Comparison of ENCODE assay signal across 1 cellular context in the genomic region with DNA sequence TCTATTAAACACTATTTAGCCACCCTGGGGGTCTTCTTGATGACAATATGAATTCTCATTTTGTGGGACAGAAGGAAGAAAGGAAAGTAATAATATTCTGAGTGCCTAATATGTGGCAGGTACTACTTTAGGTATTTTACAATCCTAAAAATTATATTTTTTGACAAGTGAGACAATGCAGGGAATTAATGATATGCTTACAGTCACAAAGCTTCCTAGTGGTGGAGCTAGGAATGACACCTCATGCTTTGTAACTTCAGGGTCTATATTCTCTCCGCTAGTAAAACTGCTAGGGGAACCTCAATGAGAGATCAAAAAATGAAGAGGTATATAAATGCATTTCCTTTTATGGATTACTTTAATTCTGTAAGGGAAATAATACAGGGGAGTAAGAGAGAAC.
TF ChIP-seq lines count a peak whose summit lies in the region.

No MANE protein-coding gene starts in this region.

TF ChIP-seq in GM12878, 131 proteins besides CTCF, POLR2A, EP300 and RAD21:
- TF ChIP-seq TCF7 (IDR thresholded peaks at IDR 0.05; ENCODE audit: borderline replicate concordance) (no peak), ZNF24 (IDR thresholded peaks at IDR 0.05) (peak; percentile 86), RBBP5 (conservative IDR thresholded peaks at IDR 0.05) (no peak), RUNX3 (IDR thresholded peaks at IDR 0.05; ENCODE audit: low read length) (no peak), ZNF592 (IDR thresholded peaks at IDR 0.05) (no peak), MTA2 (IDR thresholded peaks at IDR 0.05; ENCODE audit: low read depth) (no peak), FOXK2 (IDR thresholded peaks at IDR 0.05) (no peak), CBFB (IDR thresholded peaks at IDR 0.05; ENCODE audit: low read depth) (no peak)
TF ChIP-seq in GM12878: peak in this region for 1.
